In genomic region chr16:86778978-86779377, GRCh38 we compare ENCODE assay signal across 9 cellular contexts.
"Had no signal": no experiment of that assay in that cellular context is flagged by ENCODE, and none has a peak within 500 bp of the region (broad histone marks: within the 10 kb centered on the region; RNA-seq: fewer than 3 reads in every experiment).

No MANE protein-coding gene starts in this region.

- H3K4me1 ChIP-seq: HAP-1 had no signal

- H3K4me3 ChIP-seq: GM23338, HAP-1 had no signal

- DNase-seq: H7, HFFc6, KBM-7 had no signal

- H3K4me1 Mint-ChIP-seq: GM23338, IgD-negative memory B cell had no signal

- H3K36me3 Mint-ChIP-seq: IgD-negative memory B cell had no signal

- H2AFZ ChIP-seq: GM23338 had no signal

- H3K36me3 ChIP-seq: HAP-1 had no signal

- ATAC-seq: GM23338, HCT116, HepG2 had no signal

- H3K4me2 ChIP-seq: GM23338 had no signal

- H3K4me3 Mint-ChIP-seq: GM23338, HFFc6 had no signal

- H3K27ac Mint-ChIP-seq: GM23338, HFFc6, IgD-negative memory B cell had no signal

- H3K9me3 Mint-ChIP-seq: GM23338, HFFc6, IgD-negative memory B cell had no signal

- H3K9me3 ChIP-seq: HAP-1 had no signal

- H3K27ac ChIP-seq: HL-60 had no signal
